8 cellular contexts compared by ENCODE assay signal in the genomic region with DNA sequence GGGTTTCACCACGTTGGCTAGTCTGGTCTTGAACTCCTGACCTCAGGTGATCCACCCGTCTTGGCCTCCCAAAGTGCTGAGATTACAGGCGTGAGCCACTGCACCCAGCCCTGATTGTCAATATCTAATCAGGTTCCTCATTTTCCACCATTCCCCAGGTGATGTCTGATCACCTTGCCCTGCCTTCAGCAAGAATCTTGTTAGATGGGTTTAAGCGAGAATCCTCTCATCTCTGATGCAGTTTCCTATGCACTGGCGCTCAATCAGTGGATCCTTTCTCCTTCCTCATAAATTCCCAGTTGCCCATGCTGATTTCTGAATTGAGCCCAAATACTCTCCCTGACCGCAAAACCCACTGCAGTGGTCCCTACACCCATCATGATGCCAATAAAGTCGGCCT. TPM values are rescaled to one million over a fixed set of nuclear protein-coding genes. Genes with fewer than 3 reads are reported as not detected.
DNase-seq lines count a peak whose midpoint lies in the region; ATAC-seq and TF ChIP-seq lines count a peak whose summit lies in the region.

No MANE protein-coding gene starts in this region.

- H3K9me3 Mint-ChIP-seq in activated T-cell treated with anti-CD3 and anti-CD28 coated beads, Interleukin-2, amount 50 U/mL, for 24 hours = no peaks in the 10 kb centered on the region

- H3K4me3 ChIP-seq in testis = peak overlapping the region; percentile 90 to 93

- H3K9me3 ChIP-seq in testis = no peaks in the 10 kb centered on the region

- peaks cover 31% of the 10 kb centered on the region for H3K4me1 Mint-ChIP-seq in activated T-cell treated with anti-CD3 and anti-CD28 coated beads, Interleukin-2, amount 50 U/mL, for 24 hours (ENCODE audit: low read depth)

- peak overlapping the region; percentile 83 for H3K4me3 Mint-ChIP-seq in activated T-cell treated with anti-CD3 and anti-CD28 coated beads, Interleukin-2, amount 50 U/mL, for 24 hours

- peak overlapping the region; percentile 82 for H3K27ac Mint-ChIP-seq in activated T-cell treated with anti-CD3 and anti-CD28 coated beads, Interleukin-2, amount 50 U/mL, for 24 hours

- WGBS in testis, 2 donors = 24 to 34% methylated on average over 7 of the region's 7 CpGs

- intact Hi-C loops in left colon (cut with DNase I, micrococcal nuclease) = no loop called here
- intact Hi-C loops in testis (cut with DNase I; ENCODE audit: low total_unique reads) = no loop called here

- peaks cover 22% of the 10 kb centered on the region for H3K4me1 ChIP-seq in testis

- TF ChIP-seq POLR2A in testis (IDR thresholded peaks at IDR 0.05) = no peak

- peaks cover 13% of the 10 kb centered on the region for H3K36me3 Mint-ChIP-seq in activated T-cell treated with anti-CD3 and anti-CD28 coated beads, Interleukin-2, amount 50 U/mL, for 24 hours (ENCODE audit: low read depth)

- ATAC-seq in left colon = peak; percentile 18

- no peaks in the 10 kb centered on the region for H3K27me3 Mint-ChIP-seq in activated T-cell treated with anti-CD3 and anti-CD28 coated beads, Interleukin-2, amount 50 U/mL, for 24 hours

- no peak for TF ChIP-seq CTCF in testis (IDR thresholded peaks at IDR 0.05)

- H3K36me3 ChIP-seq in testis (ENCODE audit: low read depth, missing control alignments) = no peaks in the 10 kb centered on the region

- H3K27ac ChIP-seq in angular gyrus (ENCODE audit: low read depth, low read length) (peak overlapping the region; percentile 71), testis (peak overlapping the region; percentile 95)

- H3K27me3 ChIP-seq in testis = no peaks in the 10 kb centered on the region

- no peak for DNase-seq in activated T-cell treated with anti-CD3 and anti-CD28 coated beads, Interleukin-2, amount 50 U/mL, for 24 hours
- no peak for DNase-seq in activated T-cell treated with anti-CD3 and anti-CD28 coated beads for 4 hours
- no peak for DNase-seq in left colon
- DNase-seq in testis = no peak
- DNase-seq in activated gamma-delta T cell treated with Interleukin-2 at 50 U/mL for 16 hours = no peak
- DNase-seq in nucleus accumbens (lab: John Stamatoyannopoulos, UW) = no peak
- DNase-seq in NCI-H226 = no peak

RNA-seq across cellular contexts. Expression of a gene that starts 0.7 kb away (rescaled TPM):
- 10 to 100 TPM; 35.3 to 38.8 TPM for total RNA-seq in left colon
- 10 to 100 TPM; 56.4 to 63.0 TPM for total RNA-seq in testis
- 38.9 TPM for polyA plus RNA-seq in testis (ENCODE audit: insufficient read depth, low read depth, low replicate concordance)

RNA-seq across cellular contexts. Expression of a gene that starts 14.7 kb away (rescaled TPM):
- 10 to 100 TPM; 28.4 to 35.1 TPM for total RNA-seq in left colon
- 100 to 1,000 TPM; 212 to 319 TPM for total RNA-seq in testis
- polyA plus RNA-seq in testis (ENCODE audit: insufficient read depth, low read depth, low replicate concordance) = 277 TPM

RNA-seq across cellular contexts. Expression of a gene that starts 59.9 kb away (rescaled TPM):
- 1 to 10 TPM in 1 of 2 donors, under 1 TPM in 1; 0.61 to 2.6 TPM for total RNA-seq in left colon
- 10 to 100 TPM in 1 of 2 donors, 1 to 10 TPM in 1; 6.5 to 12.8 TPM for total RNA-seq in testis
- polyA plus RNA-seq in testis (ENCODE audit: insufficient read depth, low read depth, low replicate concordance) = 9.1 TPM

Comparison
In these comparisons a context has a peak if more than half of its experiments do, and no peak if none do; other contexts are left out.
1. RNA of a gene that starts 14.7 kb away (total RNA-seq): 212 to 319 TPM in testis; 28.4 to 35.1 TPM in left colon; every median in the first group is over 4 times any median in the second.